20 cellular contexts compared by ENCODE assay signal in the genomic region with DNA sequence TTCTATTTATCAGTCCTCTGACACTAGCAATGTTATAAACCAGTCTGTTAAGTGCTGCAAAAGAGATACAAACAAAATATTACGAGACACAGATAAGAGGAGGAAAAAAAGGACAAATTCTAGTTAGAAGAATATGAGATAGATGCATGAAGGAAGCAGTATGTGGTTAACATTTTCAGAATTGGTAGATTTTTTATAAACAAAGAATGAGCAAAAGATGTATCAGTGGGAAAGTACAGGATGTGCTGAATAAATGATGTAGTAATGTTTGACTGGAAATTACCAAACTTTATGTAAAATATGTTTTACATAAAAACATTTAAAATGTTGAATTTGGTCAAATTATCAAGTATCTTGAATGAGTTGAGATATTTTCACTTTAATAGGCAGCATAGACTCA.
A peak's percentile ranks its signal among the peaks of the same experiment; 100 is the strongest.
DNase-seq lines count a peak whose midpoint lies in the region; ATAC-seq and TF ChIP-seq lines count a peak whose summit lies in the region.
"Had no signal": no experiment of that assay in that cellular context is flagged by ENCODE, and none has a peak within 500 bp of the region (broad histone marks: within the 10 kb centered on the region; RNA-seq: fewer than 3 reads in every experiment).

No MANE protein-coding gene starts in this region.

- H3K9me3 ChIP-seq in skeletal muscle satellite cell (replicated peaks; ENCODE audit: low read length) (no peaks in the 10 kb centered on the region), T-helper 17 cell (ENCODE audit: control insufficient read depth, low read length, poor library complexity, severe bottlenecking) (no peaks in the 10 kb centered on the region)
- H3K9me3 ChIP-seq: A549, BLaER1 had no signal

- H3K4me3 ChIP-seq in ACC112 (ENCODE audit: low read depth, low read length), result no peak overlapping the region
- no peak overlapping the region for H3K4me3 ChIP-seq in fibroblast of mammary gland (ENCODE audit: control insufficient read depth, low read depth, low read length)
- no peak overlapping the region for H3K4me3 ChIP-seq in skeletal muscle satellite cell (ENCODE audit: low read length)
- H3K4me3 ChIP-seq: A549, BLaER1 had no signal

- ATAC-seq in T-helper 17 cell (no peak), HG03432 (IDR thresholded peaks at IDR 0.05; ENCODE audit: unreplicated experiment) (no peak)
- ATAC-seq: A549, HepG2 had no signal

- DNase-seq in LHCN-M2 (ENCODE audit: low read depth) (peak; percentile 47), fibroblast of mammary gland (ENCODE audit: low read depth) (peak; percentile 62), T-helper 17 cell (no peak), erythroblast (lab: John Stamatoyannopoulos, UW) (no peak), COLO668 (lab: John Stamatoyannopoulos, UW; ENCODE audit: unreplicated experiment) (no peak)
- DNase-seq: CD4-positive, alpha-beta memory T cell; COR-L47; GDM1; GOT3; H7; KBM-7 had no signal

- H3K4me1 ChIP-seq in ACC112 (ENCODE audit: control insufficient read depth, insufficient read depth, low read length, unreplicated experiment), result peaks cover 4% of the 10 kb centered on the region
- H3K4me1 ChIP-seq in skeletal muscle satellite cell (ENCODE audit: control insufficient read depth, insufficient read depth, low read length), result peaks cover 43% of the 10 kb centered on the region
- H3K4me1 ChIP-seq: BLaER1 had no signal

- TF ChIP-seq CTCF in fibroblast of mammary gland (conservative IDR thresholded peaks at IDR 0.05; ENCODE audit: control insufficient read depth, insufficient read depth, low read depth, low read length), result no peak

- H3K36me3 Mint-ChIP-seq in T-helper 17 cell (ENCODE audit: low read depth), result no peaks in the 10 kb centered on the region
- H3K36me3 Mint-ChIP-seq: CD14-positive monocyte; CD4-positive, alpha-beta memory T cell; IgD-negative memory B cell had no signal

- H3K9ac ChIP-seq in skeletal muscle satellite cell (ENCODE audit: low read depth, low read length), result peak overlapping the region; percentile 5
- H3K9ac ChIP-seq: BLaER1 had no signal

- H3K27ac ChIP-seq in ACC112 (ENCODE audit: low read depth, low read length), result peak overlapping the region; percentile 41; the same call in 1 of the 2 replicates
- H3K27ac ChIP-seq: 22Rv1, BLaER1 had no signal

- no peak overlapping the region for H2AFZ ChIP-seq in ACC112 (ENCODE audit: low read length, unreplicated experiment)

- H3K27ac Mint-ChIP-seq in T-helper 17 cell, result no peak overlapping the region
- H3K27ac Mint-ChIP-seq: CD14-positive monocyte; CD4-positive, alpha-beta memory T cell; IgD-negative memory B cell had no signal

- no peaks in the 10 kb centered on the region for H3K27me3 Mint-ChIP-seq in T-helper 17 cell
- H3K27me3 Mint-ChIP-seq: CD4-positive, alpha-beta memory T cell; IgD-negative memory B cell had no signal

- no peak overlapping the region for H3K4me3 Mint-ChIP-seq in T-helper 17 cell
- H3K4me3 Mint-ChIP-seq: CD14-positive monocyte; CD4-positive, alpha-beta memory T cell; IgD-negative memory B cell had no signal

- TF ChIP-seq POLR2A in erythroblast (IDR thresholded peaks at IDR 0.05; ENCODE audit: low read length), result no peak

- H3K4me2 ChIP-seq in skeletal muscle satellite cell (ENCODE audit: low read length), result no peak overlapping the region
- H3K4me2 ChIP-seq: A549, BLaER1 had no signal

- H3K27me3 ChIP-seq in ACC112 (ENCODE audit: insufficient read depth, low read length) (no peaks in the 10 kb centered on the region), skeletal muscle satellite cell (ENCODE audit: control insufficient read depth, insufficient read depth, low read length) (no peaks in the 10 kb centered on the region)
- H3K27me3 ChIP-seq: BLaER1 had no signal

- H3K36me3 ChIP-seq in ACC112 (ENCODE audit: insufficient read depth, low read length), result no peaks in the 10 kb centered on the region
- H3K36me3 ChIP-seq in skeletal muscle satellite cell (ENCODE audit: insufficient read depth, low read length), result no peaks in the 10 kb centered on the region
- H3K36me3 ChIP-seq: BLaER1 had no signal

- H3K79me2 ChIP-seq in ACC112 (ENCODE audit: control insufficient read depth, insufficient read depth, low read length, unreplicated experiment), result no peaks in the 10 kb centered on the region

- H3K4me1 Mint-ChIP-seq in T-helper 17 cell, result no peaks in the 10 kb centered on the region
- H3K4me1 Mint-ChIP-seq: CD14-positive monocyte; CD4-positive, alpha-beta memory T cell; IgD-negative memory B cell had no signal

Comparison
In these comparisons a context has a peak if more than half of its experiments do, and no peak if none do; other contexts are left out.
1. DNase-seq: peak in LHCN-M2 (single experiment) and fibroblast of mammary gland (single experiment); none in T-helper 17 cell (0 of 3), erythroblast (0 of 2) and COLO668 (single experiment).